Comparison of ENCODE assay signal across 11 cellular contexts in genomic region chr11:134272381-134273316, GRCh38. TPM values are rescaled to one million over a fixed set of nuclear protein-coding genes. Genes with fewer than 3 reads are reported as not detected.
DNase-seq lines count a peak whose midpoint lies in the region; ATAC-seq and TF ChIP-seq lines count a peak whose summit lies in the region.
"Had no signal": no experiment of that assay in that cellular context is flagged by ENCODE, and none has a peak within 500 bp of the region (broad histone marks: within the 10 kb centered on the region; RNA-seq: fewer than 3 reads in every experiment).

No MANE protein-coding gene starts in this region.

- no peak overlapping the region for H3K4me3 ChIP-seq in endodermal cell (ENCODE audit: low read length)
- H3K4me3 ChIP-seq in naive thymus-derived CD4-positive, alpha-beta T cell (ENCODE audit: low read length), result no peak overlapping the region
- no peak overlapping the region for H3K4me3 ChIP-seq in mucosa of descending colon
- H3K4me3 ChIP-seq: prostate gland had no signal

- no peak for ATAC-seq in naive thymus-derived CD4-positive, alpha-beta T cell
- no peak for ATAC-seq in HG02678 (IDR thresholded peaks at IDR 0.05; ENCODE audit: unreplicated experiment)
- ATAC-seq in mucosa of descending colon, result no peak

- intact Hi-C loops in naive thymus-derived CD4-positive, alpha-beta T cell (cut with micrococcal nuclease), result no loop called here
- intact Hi-C loops in mucosa of descending colon (cut with DNase I, micrococcal nuclease), result no loop called here

- CTCF ChIA-PET in naive thymus-derived CD4-positive, alpha-beta T cell (lab: Charles Lee), result interaction anchor here (0.8 to 2.0 kb wide), 7 partner anchors 9 to 87 kb away, joined by 3 to 5 read pairs (median 4); no protein-coding TSS in a partner anchor

- no peak overlapping the region for H3K27ac ChIP-seq in endodermal cell (ENCODE audit: low read depth, low read length)
- no peak overlapping the region for H3K27ac ChIP-seq in naive thymus-derived CD4-positive, alpha-beta T cell (ENCODE audit: low read depth, low read length)
- H3K27ac ChIP-seq: prostate gland had no signal

- DNase-seq in T-helper 2 cell treated with Interferon-gamma antibody and Interleukin-4, amounts not matched to agents 5 μg/mL and 100 μg/mL, for 36 hours (ENCODE audit: low spot score), result no peak
- DNase-seq in T-helper 2 cell, result no peak
- peak; percentile 62 for DNase-seq in NCI-H1092 treated with DMSO at 0.1 percent for 48 hours (lab: John Stamatoyannopoulos, UW)
- DNase-seq in endodermal cell, result peak; percentile 83
- DNase-seq in naive thymus-derived CD4-positive, alpha-beta T cell, result no peak
- DNase-seq in amygdala (lab: John Stamatoyannopoulos, UW), result no peak
- no peak for DNase-seq in mucosa of descending colon

- H3K36me3 ChIP-seq in endodermal cell (ENCODE audit: control insufficient read depth, insufficient read depth, low read length), result no peaks in the 10 kb centered on the region
- no peaks in the 10 kb centered on the region for H3K36me3 ChIP-seq in naive thymus-derived CD4-positive, alpha-beta T cell (ENCODE audit: control insufficient read depth in 2 of 3, insufficient read depth in 3 of 3, low read length in 3 of 3)
- H3K36me3 ChIP-seq in mucosa of descending colon (ENCODE audit: low read depth), result no peaks in the 10 kb centered on the region
- H3K36me3 ChIP-seq: prostate gland had no signal

- WGBS in endodermal cell (ENCODE audit: insufficient coverage in 1 of 2, insufficient read length in 1 of 2), 2 experiments, result 36 to 38% methylated on average over 13 to 18 of the region's 18 CpGs

- peak overlapping the region; percentile 41 for H3K27ac Mint-ChIP-seq in T-helper 2 cell treated with Interferon-gamma antibody and Interleukin-4, amounts not matched to agents 5 μg/mL and 100 μg/mL, for 36 hours
- no peak overlapping the region for H3K27ac Mint-ChIP-seq in endodermal cell
- peak overlapping the region in 3 of 9 donors; percentile 59 to 72 (median 63) for H3K27ac Mint-ChIP-seq in naive thymus-derived CD4-positive, alpha-beta T cell

- H3K36me3 Mint-ChIP-seq in T-helper 2 cell treated with Interferon-gamma antibody and Interleukin-4, amounts not matched to agents 5 μg/mL and 100 μg/mL, for 36 hours (ENCODE audit: low read depth), result peaks cover 22% of the 10 kb centered on the region
- H3K36me3 Mint-ChIP-seq in endodermal cell (ENCODE audit: low read depth), result no peaks in the 10 kb centered on the region
- H3K36me3 Mint-ChIP-seq in naive thymus-derived CD4-positive, alpha-beta T cell, result peaks cover 0 to 16% (median 0%) of the 10 kb centered on the region in 5 donors

- H3K9me3 Mint-ChIP-seq in T-helper 2 cell treated with Interferon-gamma antibody and Interleukin-4, amounts not matched to agents 5 μg/mL and 100 μg/mL, for 36 hours, result no peaks in the 10 kb centered on the region
- H3K9me3 Mint-ChIP-seq in endodermal cell, result no peaks in the 10 kb centered on the region
- peaks cover 0 to 3% (median 0%) of the 10 kb centered on the region in 11 donors for H3K9me3 Mint-ChIP-seq in naive thymus-derived CD4-positive, alpha-beta T cell
- H3K9me3 Mint-ChIP-seq: central memory CD8-positive, alpha-beta T cell had no signal

- POLR2A ChIA-PET in naive thymus-derived CD4-positive, alpha-beta T cell (lab: Charles Lee), result interaction anchor here (0.7 to 3.0 kb wide), 4 partner anchors 18 to 59 kb away, joined by 3 to 13 read pairs (median 3); partner anchors contain the start of genes NCAPD3 and VPS26B

- peaks cover 54% of the 10 kb centered on the region for H3K27me3 ChIP-seq in endodermal cell (ENCODE audit: control insufficient read depth, insufficient read depth, low read length, poor library complexity, severe bottlenecking)
- H3K27me3 ChIP-seq in naive thymus-derived CD4-positive, alpha-beta T cell (ENCODE audit: control insufficient read depth in 2 of 2, insufficient read depth in 2 of 2, low read length in 2 of 2), result no peaks in the 10 kb centered on the region

- peak overlapping the region; percentile 89 for H3K4me3 Mint-ChIP-seq in T-helper 2 cell treated with Interferon-gamma antibody and Interleukin-4, amounts not matched to agents 5 μg/mL and 100 μg/mL, for 36 hours
- H3K4me3 Mint-ChIP-seq in endodermal cell, result peak overlapping the region; percentile 84
- peak overlapping the region in 6 of 10 donors; percentile 6 to 99 (median 34) for H3K4me3 Mint-ChIP-seq in naive thymus-derived CD4-positive, alpha-beta T cell
- H3K4me3 Mint-ChIP-seq: central memory CD8-positive, alpha-beta T cell had no signal

- H3K4me1 Mint-ChIP-seq in T-helper 2 cell treated with Interferon-gamma antibody and Interleukin-4, amounts not matched to agents 5 μg/mL and 100 μg/mL, for 36 hours (ENCODE audit: low read depth), result peaks cover 54% of the 10 kb centered on the region
- H3K4me1 Mint-ChIP-seq in endodermal cell, result peaks cover 21% of the 10 kb centered on the region
- H3K4me1 Mint-ChIP-seq in naive thymus-derived CD4-positive, alpha-beta T cell, result peaks cover 34 to 66% (median 61%) of the 10 kb centered on the region in 7 donors

- H3K4me1 ChIP-seq in endodermal cell (ENCODE audit: control insufficient read depth, insufficient read depth, low read length) (no peaks in the 10 kb centered on the region), mucosa of descending colon (ENCODE audit: low read depth) (peaks cover 16% of the 10 kb centered on the region)
- H3K4me1 ChIP-seq in naive thymus-derived CD4-positive, alpha-beta T cell (ENCODE audit: control insufficient read depth in 2 of 2, insufficient read depth in 2 of 2, low read length in 2 of 2), result peaks cover 30 to 41% of the 10 kb centered on the region in 2 donors
- H3K4me1 ChIP-seq: prostate gland had no signal

- no peak for TF ChIP-seq CTCF in endodermal cell (conservative IDR thresholded peaks at IDR 0.05)
- TF ChIP-seq CTCF in mucosa of descending colon (IDR thresholded peaks at IDR 0.05), result no peak

- no peaks in the 10 kb centered on the region for H3K9me3 ChIP-seq in endodermal cell (ENCODE audit: control insufficient read depth, low read length)
- no peaks in the 10 kb centered on the region for H3K9me3 ChIP-seq in naive thymus-derived CD4-positive, alpha-beta T cell (ENCODE audit: control insufficient read depth in 2 of 3, low read length in 3 of 3)
- H3K9me3 ChIP-seq in mucosa of descending colon, result no peaks in the 10 kb centered on the region
- H3K9me3 ChIP-seq: prostate gland had no signal

- H3K27me3 Mint-ChIP-seq in T-helper 2 cell treated with Interferon-gamma antibody and Interleukin-4, amounts not matched to agents 5 μg/mL and 100 μg/mL, for 36 hours (ENCODE audit: low read depth), result peaks cover 2% of the 10 kb centered on the region
- H3K27me3 Mint-ChIP-seq in endodermal cell (ENCODE audit: insufficient read depth), result peaks cover 17% of the 10 kb centered on the region
- peaks cover 0 to 11% (median 4%) of the 10 kb centered on the region in 5 donors for H3K27me3 Mint-ChIP-seq in naive thymus-derived CD4-positive, alpha-beta T cell
- H3K27me3 Mint-ChIP-seq: central memory CD8-positive, alpha-beta T cell had no signal

- H3K9ac ChIP-seq in endodermal cell (ENCODE audit: extremely low read depth, low read length, poor library complexity, severe bottlenecking), result no peak overlapping the region

RNA-seq across cellular contexts. Expression of gene GLB1L3, which starts 3.5 kb away (rescaled TPM):
- total RNA-seq in endodermal cell, result 1 to 10 TPM; 2.3 to 7.1 TPM
- 0.43 TPM for polyA plus RNA-seq in endodermal cell (2013, experiment 1 of 2)
- polyA plus RNA-seq in endodermal cell (2013, experiment 2 of 2), result 0.37 TPM
- total RNA-seq in naive thymus-derived CD4-positive, alpha-beta T cell, result 10 to 100 TPM in 1 of 5 experiments, 1 to 10 TPM in 4; 1.0 to 11.4 (median 2.5) TPM
- 1 to 10 TPM; 2.4 to 2.8 TPM for polyA plus RNA-seq in naive thymus-derived CD4-positive, alpha-beta T cell
- total RNA-seq in mucosa of descending colon, result under 1 TPM in 1 of 3 donors, not detected in 2; 0.09 TPM
- polyA plus RNA-seq: BJ had no signal

RNA-seq across cellular contexts. Expression of gene ACAD8, which starts 19.3 kb away (rescaled TPM):
- total RNA-seq in endodermal cell, result 10 to 100 TPM; 35.3 to 37.2 TPM
- 28.5 TPM for polyA plus RNA-seq in endodermal cell (2013, experiment 1 of 2)
- 26.4 TPM for polyA plus RNA-seq in endodermal cell (2013, experiment 2 of 2)
- total RNA-seq in naive thymus-derived CD4-positive, alpha-beta T cell, result 10 to 100 TPM; 18.5 to 40.2 (median 26.1) TPM
- 10 to 100 TPM; 21.1 to 23.8 TPM for polyA plus RNA-seq in naive thymus-derived CD4-positive, alpha-beta T cell
- total RNA-seq in mucosa of descending colon, result 10 to 100 TPM; 24.4 to 31.1 (median 28.8) TPM

RNA-seq across cellular contexts. Expression of gene THYN1, which starts 19.5 kb away (rescaled TPM):
- total RNA-seq in endodermal cell, result 10 to 100 TPM; 61.3 to 81.6 TPM
- 92.2 TPM for polyA plus RNA-seq in endodermal cell (2013, experiment 1 of 2)
- polyA plus RNA-seq in endodermal cell (2013, experiment 2 of 2), result 77.7 TPM
- 10 to 100 TPM; 34.4 to 67.7 (median 62.5) TPM for total RNA-seq in naive thymus-derived CD4-positive, alpha-beta T cell
- 100 to 1,000 TPM; 153 to 166 TPM for polyA plus RNA-seq in naive thymus-derived CD4-positive, alpha-beta T cell
- 10 to 100 TPM; 33.5 to 40.2 (median 35.5) TPM for total RNA-seq in mucosa of descending colon

RNA-seq across cellular contexts. Expression of gene VPS26B, which starts 48.2 kb away (rescaled TPM):
- total RNA-seq in endodermal cell (10 to 100 TPM; 32.5 to 33.6 TPM), mucosa of descending colon (10 to 100 TPM; 38.6 to 50.8 (median 47.5) TPM)
- polyA plus RNA-seq in endodermal cell (2013, experiment 1 of 2), result 33.1 TPM
- 33.1 TPM for polyA plus RNA-seq in endodermal cell (2013, experiment 2 of 2)
- 10 to 100 TPM; 50.9 to 69.2 (median 61.8) TPM for total RNA-seq in naive thymus-derived CD4-positive, alpha-beta T cell
- 10 to 100 TPM; 42.6 to 59.1 TPM for polyA plus RNA-seq in naive thymus-derived CD4-positive, alpha-beta T cell

RNA-seq across cellular contexts. Expression of gene NCAPD3, which starts 48.9 kb away (rescaled TPM):
- 10 to 100 TPM; 42.6 to 45.5 TPM for total RNA-seq in endodermal cell
- 36.3 TPM for polyA plus RNA-seq in endodermal cell (2013, experiment 1 of 2)
- polyA plus RNA-seq in endodermal cell (2013, experiment 2 of 2), result 34.4 TPM
- total RNA-seq in naive thymus-derived CD4-positive, alpha-beta T cell, result 10 to 100 TPM; 31.5 to 90.9 (median 40.3) TPM
- 10 to 100 TPM; 16.3 to 18.7 TPM for polyA plus RNA-seq in naive thymus-derived CD4-positive, alpha-beta T cell
- 10 to 100 TPM; 12.6 to 19.8 (median 16.6) TPM for total RNA-seq in mucosa of descending colon

Comparison
In these comparisons a context has a peak if more than half of its experiments do, and no peak if none do; other contexts are left out.
1. DNase-seq: peak in NCI-H1092 treated with DMSO at 0.1 percent for 48 hours (single experiment) and endodermal cell (single experiment); none in T-helper 2 cell treated with Interferon-gamma antibody and Interleukin-4, amounts not matched to agents 5 μg/mL and 100 μg/mL, for 36 hours (single experiment), T-helper 2 cell (0 of 5), naive thymus-derived CD4-positive, alpha-beta T cell (0 of 9), amygdala (0 of 56) and mucosa of descending colon (0 of 3).
2. H3K4me3 Mint-ChIP-seq: peak in every context shown above with its lines; median percentile 89 in T-helper 2 cell treated with Interferon-gamma antibody and Interleukin-4, amounts not matched to agents 5 μg/mL and 100 μg/mL, for 36 hours; 84 in endodermal cell; 34 in naive thymus-derived CD4-positive, alpha-beta T cell.